Comparison of ENCODE assay signal across 8 cellular contexts in genomic region chr4:56909083-56909981, GRCh38. TPM values are rescaled to one million over a fixed set of nuclear protein-coding genes. Genes with fewer than 3 reads are reported as not detected.
DNase-seq lines count a peak whose midpoint lies in the region; ATAC-seq and TF ChIP-seq lines count a peak whose summit lies in the region.

No MANE protein-coding gene starts in this region.

- no peaks in the 10 kb centered on the region for H3K27me3 Mint-ChIP-seq in activated naive CD4-positive, alpha-beta T cell treated with anti-CD3 and anti-CD28 coated beads for 36 hours (ENCODE audit: low read depth)
- peaks cover 1% of the 10 kb centered on the region for H3K27me3 Mint-ChIP-seq in activated CD8-positive, alpha-beta T cell treated with anti-CD3 and anti-CD28 coated beads for 36 hours

- DNase-seq in activated naive CD4-positive, alpha-beta T cell treated with anti-CD3 and anti-CD28 coated beads for 36 hours: peak; percentile 64
- DNase-seq in activated naive CD4-positive, alpha-beta T cell treated with Interleukin-2 at 50 U/mL for 16 hours: no peak
- peak; percentile 61 for DNase-seq in MV-4-11 (lab: John Stamatoyannopoulos, UW)
- peak; percentile 71 for DNase-seq in activated CD8-positive, alpha-beta T cell treated with anti-CD3 and anti-CD28 coated beads for 36 hours

- peaks cover 14% of the 10 kb centered on the region for H3K36me3 Mint-ChIP-seq in activated naive CD4-positive, alpha-beta T cell treated with anti-CD3 and anti-CD28 coated beads for 36 hours (ENCODE audit: low read depth)
- H3K36me3 Mint-ChIP-seq in activated CD8-positive, alpha-beta T cell treated with anti-CD3 and anti-CD28 coated beads for 36 hours (ENCODE audit: low read depth): peaks cover 23% of the 10 kb centered on the region

- no peaks in the 10 kb centered on the region for H3K9me3 Mint-ChIP-seq in activated naive CD4-positive, alpha-beta T cell treated with anti-CD3 and anti-CD28 coated beads for 36 hours
- H3K9me3 Mint-ChIP-seq in activated CD8-positive, alpha-beta T cell treated with anti-CD3 and anti-CD28 coated beads for 36 hours: no peaks in the 10 kb centered on the region

- intact Hi-C loops in activated naive CD4-positive, alpha-beta T cell treated with anti-CD3 and anti-CD28 coated beads for 36 hours (cut with micrococcal nuclease): loop anchor here (1.0 to 5.0 kb wide), 5 partner anchors 68 to 1057 kb away; partner anchors contain the start of genes AASDH, EXOC1 and NOA1
- intact Hi-C loops in activated CD8-positive, alpha-beta T cell treated with anti-CD3 and anti-CD28 coated beads for 36 hours (cut with micrococcal nuclease): loop anchor here (5.0 kb wide), 1 partner anchor 68 kb away; the partner anchor contains the start of genes NOA1 and POLR2B

- H3K27ac ChIP-seq in mucosa of rectum (ENCODE audit: low read depth in 2 of 2, low read length in 2 of 2): peak overlapping the region; percentile 89 to 91
- H3K27ac ChIP-seq in temporal lobe (ENCODE audit: low read depth, low read length): peak overlapping the region; percentile 69

- CTCF ChIA-PET in activated naive CD4-positive, alpha-beta T cell treated with anti-CD3 and anti-CD28 coated beads for 36 hours (lab: Charles Lee): interaction anchor here (0.7 to 1.6 kb wide), 5 partner anchors 11 to 73 kb away, joined by 3 to 5 read pairs (median 3); partner anchors contain the start of gene NOA1
- CTCF ChIA-PET in activated CD8-positive, alpha-beta T cell treated with anti-CD3 and anti-CD28 coated beads for 36 hours (lab: Charles Lee): interaction anchor here (0.5 to 2.1 kb wide), 5 partner anchors 8 to 625 kb away, joined by 3 to 11 read pairs (median 6); partner anchors contain the start of genes NOA1 and POLR2B

- peak overlapping the region; percentile 76 to 85 for H3K9ac ChIP-seq in mucosa of rectum (ENCODE audit: low read depth in 1 of 2, low read length in 2 of 2)

- ATAC-seq in HG02623 (IDR thresholded peaks at IDR 0.05; ENCODE audit: unreplicated experiment) (peak; percentile 29), esophagus mucosa (peak; percentile 13)
- ATAC-seq in activated CD8-positive, alpha-beta T cell treated with anti-CD3 and anti-CD28 coated beads for 36 hours: peak; percentile 18

- H3K27ac Mint-ChIP-seq in activated naive CD4-positive, alpha-beta T cell treated with anti-CD3 and anti-CD28 coated beads for 36 hours: peak overlapping the region; percentile 95
- peak overlapping the region; percentile 94 for H3K27ac Mint-ChIP-seq in activated CD8-positive, alpha-beta T cell treated with anti-CD3 and anti-CD28 coated beads for 36 hours

- no peak for TF ChIP-seq CTCF in activated CD8-positive, alpha-beta T cell treated with anti-CD3 and anti-CD28 coated beads for 36 hours (IDR thresholded peaks at IDR 0.05)

- H3K4me3 Mint-ChIP-seq in activated naive CD4-positive, alpha-beta T cell treated with anti-CD3 and anti-CD28 coated beads for 36 hours: peak overlapping the region; percentile 92
- peak overlapping the region; percentile 93 for H3K4me3 Mint-ChIP-seq in activated CD8-positive, alpha-beta T cell treated with anti-CD3 and anti-CD28 coated beads for 36 hours

- H3K9me3 ChIP-seq in mucosa of rectum (ENCODE audit: control insufficient read depth in 2 of 2, low read length in 2 of 2): no peaks in the 10 kb centered on the region

- H3K4me1 ChIP-seq in mucosa of rectum (ENCODE audit: control insufficient read depth in 2 of 2, insufficient read depth in 2 of 2, low read length in 2 of 2): peaks cover 18 to 19% of the 10 kb centered on the region in 2 donors

- peak overlapping the region; percentile 88 for H3K4me3 ChIP-seq in mucosa of rectum (ENCODE audit: low read length in 2 of 2)

- POLR2A ChIA-PET in activated CD8-positive, alpha-beta T cell treated with anti-CD3 and anti-CD28 coated beads for 36 hours (lab: Charles Lee): interaction anchor here (0.6 to 5.8 kb wide), 6 partner anchors 9 to 475 kb away, joined by 3 to 76 read pairs (median 4); partner anchors contain the start of genes NOA1 and POLR2B

- peaks cover 2 to 4% of the 10 kb centered on the region in 2 donors for H3K36me3 ChIP-seq in mucosa of rectum (ENCODE audit: control insufficient read depth in 2 of 2, insufficient read depth in 2 of 2, low read length in 2 of 2)

- H3K4me1 Mint-ChIP-seq in activated naive CD4-positive, alpha-beta T cell treated with anti-CD3 and anti-CD28 coated beads for 36 hours (ENCODE audit: low read depth): peaks cover 52% of the 10 kb centered on the region
- H3K4me1 Mint-ChIP-seq in activated CD8-positive, alpha-beta T cell treated with anti-CD3 and anti-CD28 coated beads for 36 hours (ENCODE audit: low read depth): peaks cover 45% of the 10 kb centered on the region

- H3K27me3 ChIP-seq in mucosa of rectum (ENCODE audit: control insufficient read depth in 2 of 2, insufficient read depth in 2 of 2, low read length in 2 of 2): no peaks in the 10 kb centered on the region

RNA-seq across cellular contexts. Expression of gene REST, which starts 1.6 kb away (rescaled TPM):
- total RNA-seq in activated naive CD4-positive, alpha-beta T cell treated with anti-CD3 and anti-CD28 coated beads for 36 hours: 10 to 100 TPM; 35.6 to 36.8 TPM
- 10 to 100 TPM; 41.0 to 41.2 TPM for total RNA-seq in activated CD8-positive, alpha-beta T cell treated with anti-CD3 and anti-CD28 coated beads for 36 hours
- total RNA-seq in esophagus mucosa (22.5 TPM), temporal lobe (7.6 TPM)
